ENCODE assay signal across 1 cellular context in the genomic region with DNA sequence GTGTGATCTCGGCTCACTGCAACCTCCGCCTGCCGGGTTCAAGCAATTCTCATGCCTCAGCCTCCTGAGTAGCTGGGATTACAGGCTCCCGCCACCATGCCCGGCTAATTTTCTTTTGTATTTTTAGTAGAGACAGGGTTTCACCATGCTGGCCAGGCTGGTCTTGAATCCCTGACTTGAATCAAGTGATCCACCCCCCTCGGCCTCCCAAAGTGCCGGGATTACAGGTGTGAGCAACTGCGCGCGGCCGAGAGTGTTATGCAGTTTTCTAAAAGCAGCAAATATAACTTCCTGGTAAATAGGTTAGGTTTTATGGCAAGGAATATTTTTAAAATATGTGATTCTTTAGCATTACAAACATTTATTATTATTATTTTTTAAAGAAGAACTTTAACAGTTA.
A peak's percentile ranks its signal among the peaks of the same experiment; 100 is the strongest.
DNase-seq lines count a peak whose midpoint lies in the region; TF ChIP-seq lines count a peak whose summit lies in the region.
"Not testable (repeated sequence)": the region's sequence is repeated elsewhere in the genome, so short reads cannot be mapped to it uniquely, and the experiment has no call there.

No MANE protein-coding gene starts in this region.

- not testable (repeated sequence) for H3K27ac ChIP-seq in spleen

- H3K4me1 ChIP-seq in spleen = not testable (repeated sequence)

- not testable (repeated sequence) for H3K27me3 ChIP-seq in spleen (replicated peaks in 1 of 7)

- H3K9me3 ChIP-seq in spleen = peaks cover 0 to 19% (median 2%) of the 10 kb centered on the region in 8 donors

- not testable (repeated sequence) for H3K36me3 ChIP-seq in spleen

- peak; percentile 43 for DNase-seq in spleen

- intact Hi-C loops in spleen (cut with DNase I; ENCODE audit: low total_unique reads) = not testable (repeated sequence)

- WGBS in spleen, 5 donors = 93 to 98% (median 94%) methylated on average over 11 of the region's 11 CpGs

- TF ChIP-seq CTCF in spleen (IDR thresholded peaks at IDR 0.05 in 8 of 11, conservative IDR thresholded peaks at IDR 0.05 in 3 of 11) = not testable (repeated sequence)

- H3K4me3 ChIP-seq in spleen = not testable (repeated sequence)

- TF ChIP-seq POLR2A in spleen (IDR thresholded peaks at IDR 0.05) = not testable (repeated sequence)
